16 cellular contexts compared by ENCODE assay signal in the genomic region with DNA sequence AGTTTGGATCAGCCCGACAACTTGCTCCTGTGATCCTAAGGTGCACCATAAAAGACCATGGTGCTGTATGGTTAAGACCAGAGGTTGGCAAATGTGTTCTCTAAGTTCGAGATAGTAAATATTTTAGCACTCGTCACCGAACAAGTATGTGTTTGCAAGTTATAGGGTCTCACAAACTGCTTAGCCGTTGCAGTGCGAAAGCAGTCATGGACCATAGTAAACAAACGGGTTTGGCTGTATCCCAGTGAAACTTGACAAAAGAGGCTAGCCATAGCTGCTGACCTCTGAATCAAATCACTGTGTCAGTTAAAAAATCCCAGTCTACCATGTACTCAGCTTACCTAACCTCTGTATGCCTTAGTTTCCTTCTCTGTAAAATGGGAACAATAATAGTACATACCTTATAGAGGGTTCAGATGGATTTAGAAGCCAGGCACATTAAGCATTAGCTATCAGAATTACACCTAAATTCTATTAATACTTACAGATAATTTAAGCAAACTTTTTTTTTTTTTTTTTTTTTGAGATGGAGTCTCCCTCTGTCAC.
DNase-seq lines count a peak whose midpoint lies in the region; ATAC-seq and TF ChIP-seq lines count a peak whose summit lies in the region.
"Had no signal": no experiment of that assay in that cellular context is flagged by ENCODE, and none has a peak within 500 bp of the region (broad histone marks: within the 10 kb centered on the region; RNA-seq: fewer than 3 reads in every experiment).

No MANE protein-coding gene starts in this region.

- peaks cover 13 to 21% of the 10 kb centered on the region in 2 experiments; a peak in 3 of 4 replicates for H3K36me3 ChIP-seq in HCT116 (ENCODE audit: control insufficient read depth in 1 of 2, insufficient read depth in 2 of 2, low read length in 2 of 2)
- H3K36me3 ChIP-seq in mesenchymal stem cell (ENCODE audit: control insufficient read depth in 1 of 2, insufficient read depth in 2 of 2, low read depth in 1 of 2, low read length in 2 of 2) = peaks cover 4 to 42% of the 10 kb centered on the region in 2 experiments

- TF ChIP-seq RAD21 in HCT116 (IDR thresholded peaks at IDR 0.05; ENCODE audit: low read depth) = no peak

- H2BK120ac ChIP-seq in mesenchymal stem cell (ENCODE audit: low read depth, low read length) = no peak overlapping the region

- H4K20me1 ChIP-seq in HCT116 (ENCODE audit: insufficient read depth) = no peaks in the 10 kb centered on the region; the same call in 1 of the 2 replicates

- intact Hi-C loops in HCT116 (cut with micrococcal nuclease) = no loop called here

- no peak overlapping the region for H3K4me2 ChIP-seq in HCT116 (ENCODE audit: low read length)
- no peak overlapping the region for H3K4me2 ChIP-seq in mesenchymal stem cell (ENCODE audit: low read length, poor library complexity, severe bottlenecking)
- H3K4me2 ChIP-seq: BLaER1 treated with 17β-estradiol and CSF1 and Interleukin-3, amounts not matched to agents 10 nM and 100 nM had no signal

- no peak overlapping the region for H3K27ac Mint-ChIP-seq in WTC11
- no peak overlapping the region for H3K27ac Mint-ChIP-seq in T-helper 17 cell
- H3K27ac Mint-ChIP-seq: B cell; CD8-positive, alpha-beta memory T cell had no signal

- H2BK5ac ChIP-seq in mesenchymal stem cell (ENCODE audit: low read depth, low read length, poor library complexity, severe bottlenecking) = no peak overlapping the region

- ATAC-seq in HCT116 = no peak
- ATAC-seq in WTC11 = no peak
- ATAC-seq in HG02763 (IDR thresholded peaks at IDR 0.05; ENCODE audit: unreplicated experiment) = no peak
- ATAC-seq in T-helper 17 cell = no peak

- H2AFZ ChIP-seq in HCT116 (ENCODE audit: low read depth, low read length, poor library complexity, severe bottlenecking) (no peak overlapping the region), mesenchymal stem cell (ENCODE audit: low read depth, low read length) (no peak overlapping the region)

- TF ChIP-seq CTCF in HCT116 (IDR thresholded peaks at IDR 0.05 in 2 of 3, conservative IDR thresholded peaks at IDR 0.05 in 1 of 3; ENCODE audit: borderline replicate concordance in 1 of 3, insufficient read depth in 1 of 3, low read depth in 2 of 3, low read length in 2 of 3) (no peak), WTC11 (IDR thresholded peaks at IDR 0.05) (no peak)

- CTCF ChIA-PET in HCT116 (lab: Charles Lee) = no interaction called here
- CTCF ChIA-PET in WTC11 (lab: Charles Lee) = interaction anchor here (0.6 to 1.5 kb wide), 6 partner anchors 170 to 423 kb away, joined by 3 to 10 read pairs (median 4); no protein-coding TSS in a partner anchor

- H3K36me3 Mint-ChIP-seq in WTC11 (peaks cover 19% of the 10 kb centered on the region), T-helper 17 cell (ENCODE audit: low read depth) (peaks cover 2% of the 10 kb centered on the region)

- H3K9me2 ChIP-seq in HCT116 (ENCODE audit: insufficient read depth) = no peaks in the 10 kb centered on the region

- H3K9me3 ChIP-seq in HCT116 (ENCODE audit: control insufficient read depth in 1 of 2, insufficient read depth in 1 of 2, low read depth in 1 of 2, low read length in 2 of 2) = no peaks in the 10 kb centered on the region
- no peaks in the 10 kb centered on the region for H3K9me3 ChIP-seq in mesenchymal stem cell (ENCODE audit: control insufficient read depth, low read length)
- no peaks in the 10 kb centered on the region for H3K9me3 ChIP-seq in T-helper 17 cell (ENCODE audit: control insufficient read depth, low read length, poor library complexity, severe bottlenecking)
- H3K9me3 ChIP-seq: BLaER1 treated with 17β-estradiol and CSF1 and Interleukin-3, amounts not matched to agents 10 nM and 100 nM; Caco-2 had no signal

- H3K4me3 Mint-ChIP-seq in WTC11 (no peak overlapping the region), T-helper 17 cell (no peak overlapping the region)
- H3K4me3 Mint-ChIP-seq: B cell; CD8-positive, alpha-beta memory T cell; HFFc6 had no signal

- H4K91ac ChIP-seq in mesenchymal stem cell (ENCODE audit: low read length) = no peak overlapping the region

- H3K9ac ChIP-seq in HCT116 (ENCODE audit: low read length) (no peak overlapping the region), mesenchymal stem cell (ENCODE audit: low read length) (no peak overlapping the region)
- H3K9ac ChIP-seq: BLaER1 treated with 17β-estradiol and CSF1 and Interleukin-3, amounts not matched to agents 10 nM and 100 nM had no signal

- no peak overlapping the region for H2BK15ac ChIP-seq in mesenchymal stem cell (ENCODE audit: low read depth, poor library complexity, severe bottlenecking)

- no peak overlapping the region for H4K8ac ChIP-seq in mesenchymal stem cell (ENCODE audit: low read length)

- no peak overlapping the region for H3K14ac ChIP-seq in mesenchymal stem cell (ENCODE audit: low read length in 2 of 2)

- peaks cover 2% of the 10 kb centered on the region for H3K79me1 ChIP-seq in mesenchymal stem cell (replicated peaks; ENCODE audit: low read length, poor library complexity, severe bottlenecking)

- TSS peak; percentile 8 for BruUV-seq in HCT116 (replicated peaks; lab: Mats Ljungman, UMichigan)

- H3K27me3 ChIP-seq in HCT116 (ENCODE audit: insufficient read depth, low read length) = no peaks in the 10 kb centered on the region
- H3K27me3 ChIP-seq in mesenchymal stem cell (ENCODE audit: control insufficient read depth in 1 of 2, insufficient read depth in 1 of 2, low read length in 2 of 2) = no peaks in the 10 kb centered on the region
- H3K27me3 ChIP-seq: BLaER1 treated with 17β-estradiol and CSF1 and Interleukin-3, amounts not matched to agents 10 nM and 100 nM had no signal

- no peak overlapping the region for H3K4ac ChIP-seq in mesenchymal stem cell (ENCODE audit: low read depth in 1 of 2, low read length in 2 of 2)

- no peak overlapping the region for H3K18ac ChIP-seq in mesenchymal stem cell (ENCODE audit: low read depth in 1 of 2, low read length in 2 of 2)

- no peaks in the 10 kb centered on the region for H3K9me3 Mint-ChIP-seq in WTC11
- H3K9me3 Mint-ChIP-seq: CD8-positive, alpha-beta memory T cell; HFFc6 had no signal

- 89% methylated on average over 7 of the region's 7 CpGs for WGBS in mesenchymal stem cell

- no peak overlapping the region for H3K27ac ChIP-seq in HCT116 (ENCODE audit: low read depth, low read length)
- H3K27ac ChIP-seq in mesenchymal stem cell (ENCODE audit: low read length, poor library complexity, severe bottlenecking) = no peak overlapping the region
- H3K27ac ChIP-seq: BLaER1 treated with 17β-estradiol and CSF1 and Interleukin-3, amounts not matched to agents 10 nM and 100 nM had no signal

- H3K23ac ChIP-seq in mesenchymal stem cell (ENCODE audit: low read length in 2 of 2) = no peak overlapping the region

- H2AK5ac ChIP-seq in mesenchymal stem cell (ENCODE audit: low read length, severe bottlenecking) = no peak overlapping the region

- no peak overlapping the region for H3K4me3 ChIP-seq in HCT116 (replicated peaks in 1 of 2; ENCODE audit: low read depth in 1 of 2, low read length in 2 of 2)
- H3K4me3 ChIP-seq in mesenchymal stem cell (ENCODE audit: insufficient read depth in 1 of 2, low read depth in 1 of 2, low read length in 2 of 2) = no peak overlapping the region
- H3K4me3 ChIP-seq: BLaER1 treated with 17β-estradiol and CSF1 and Interleukin-3, amounts not matched to agents 10 nM and 100 nM had no signal

- H3K27me3 Mint-ChIP-seq in WTC11 (ENCODE audit: low read depth) (no peaks in the 10 kb centered on the region), T-helper 17 cell (no peaks in the 10 kb centered on the region)
- H3K27me3 Mint-ChIP-seq: B cell; CD8-positive, alpha-beta memory T cell had no signal

- POLR2A ChIA-PET in HCT116 (lab: Charles Lee) = no interaction called here
- POLR2A ChIA-PET in WTC11 (lab: Charles Lee) = interaction anchor here (0.6 to 1.1 kb wide), 3 partner anchors 78 to 809 kb away, joined by 3 to 11 read pairs (median 3); no protein-coding TSS in a partner anchor

- H3K4me1 ChIP-seq in HCT116 (ENCODE audit: control insufficient read depth in 1 of 2, insufficient read depth in 2 of 2, low read length in 2 of 2) = no peaks in the 10 kb centered on the region
- peaks cover 5% of the 10 kb centered on the region for H3K4me1 ChIP-seq in mesenchymal stem cell (ENCODE audit: control insufficient read depth, insufficient read depth, low read depth, low read length)
- H3K4me1 ChIP-seq: Caco-2 had no signal

- H3K79me2 ChIP-seq in HCT116 (ENCODE audit: insufficient read depth, low read length) = no peaks in the 10 kb centered on the region

- no peak for TF ChIP-seq POLR2A in HCT116 (IDR thresholded peaks at IDR 0.05; ENCODE audit: borderline replicate concordance, extremely low read depth, insufficient read depth, insufficient read length)

- H2BK12ac ChIP-seq in mesenchymal stem cell (ENCODE audit: low read length in 2 of 2) = no peak overlapping the region

- peaks cover 22% of the 10 kb centered on the region for H3K4me1 Mint-ChIP-seq in WTC11
- H3K4me1 Mint-ChIP-seq in T-helper 17 cell = no peaks in the 10 kb centered on the region
- H3K4me1 Mint-ChIP-seq: B cell; CD8-positive, alpha-beta memory T cell had no signal

- RAD21 ChIA-PET in HCT116 (lab: Charles Lee; ENCODE audit: low non-redundant PET in 1 of 2, low total read pairs in 2 of 2, uncharacterized antibody in 2 of 2, unreplicated experiment in 2 of 2) = no interaction called here

- DNase-seq in AG08396 (ENCODE audit: low spot score) = peak; percentile 31
- no peak for DNase-seq in HCT116 (ENCODE audit: low read depth, low spot score)
- DNase-seq in WTC11 (ENCODE audit: low spot score) = no peak
- DNase-seq in mesenchymal stem cell = peak; percentile 40
- no peak for DNase-seq in DMS 273 (lab: John Stamatoyannopoulos, UW; ENCODE audit: unreplicated experiment)
- no peak for DNase-seq in T-helper 17 cell
- DNase-seq: Caco-2; CD8-positive, alpha-beta memory T cell; DMS153; DMS79; GDM1; HCEC 1CT; HFFc6 had no signal

TF ChIP-seq in HCT116, 20 proteins besides CTCF, POLR2A, EP300 and RAD21 (continues in another document):
- TF ChIP-seq POLR2AphosphoS5 (IDR thresholded peaks at IDR 0.05; ENCODE audit: low read depth, low read length) = 0 out of 2 replicates have a peak, but pooled peaks have one; percentile 13
- no peak for TF ChIP-seq JUND (IDR thresholded peaks at IDR 0.05)

TF ChIP-seq in WTC11, 78 proteins besides CTCF, POLR2A, EP300 and RAD21 (continues in another document):
- TF ChIP-seq, protein P1, sequence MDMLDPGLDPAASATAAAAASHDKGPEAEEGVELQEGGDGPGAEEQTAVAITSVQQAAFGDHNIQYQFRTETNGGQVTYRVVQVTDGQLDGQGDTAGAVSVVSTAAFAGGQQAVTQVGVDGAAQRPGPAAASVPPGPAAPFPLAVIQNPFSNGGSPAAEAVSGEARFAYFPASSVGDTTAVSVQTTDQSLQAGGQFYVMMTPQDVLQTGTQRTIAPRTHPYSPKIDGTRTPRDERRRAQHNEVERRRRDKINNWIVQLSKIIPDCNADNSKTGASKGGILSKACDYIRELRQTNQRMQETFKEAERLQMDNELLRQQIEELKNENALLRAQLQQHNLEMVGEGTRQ (CRISPR knock-in tag; IDR thresholded peaks at IDR 0.05) = no peak

Comparison
In these comparisons a context has a peak if more than half of its experiments do, and no peak if none do; other contexts are left out.
1. DNase-seq: peak in AG08396 (single experiment) and mesenchymal stem cell (single experiment); none in HCT116 (single experiment), WTC11 (single experiment), DMS 273 (single experiment) and T-helper 17 cell (0 of 3).